1 cellular context compared by ENCODE assay signal in the genomic region with DNA sequence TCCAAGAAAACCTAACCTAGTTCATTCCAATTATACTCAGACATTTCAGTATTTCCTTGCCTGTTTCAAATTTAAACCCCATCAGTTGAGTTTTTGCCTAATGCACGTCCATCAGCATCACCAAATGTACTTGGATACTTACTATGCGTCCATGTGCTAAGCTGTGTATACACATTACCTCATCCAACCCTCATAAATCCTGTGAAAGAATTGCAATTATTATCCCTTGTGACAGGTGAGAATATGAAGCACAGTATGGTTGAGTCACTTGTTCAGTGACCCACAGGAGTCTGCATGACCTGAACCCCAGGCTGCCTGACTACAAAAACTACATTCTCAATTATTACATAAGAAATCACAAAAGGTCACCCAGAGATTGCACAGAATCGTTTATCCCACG.
TF ChIP-seq lines count a peak whose summit lies in the region.

No MANE protein-coding gene starts in this region.

TF ChIP-seq in HEK293, 187 proteins besides CTCF, POLR2A, EP300 and RAD21 (continued from another document):
- TF ChIP-seq ZNF639 (tag by site-specific recombination; IDR thresholded peaks at IDR 0.05) (peak; percentile 64; the same call in 1 of the 2 replicates), ZNF670 (tag by site-specific recombination; IDR thresholded peaks at IDR 0.05; ENCODE audit: low read depth) (no peak), WT1 (tag by site-specific recombination; IDR thresholded peaks at IDR 0.05) (no peak), ZNF768 (tag by site-specific recombination; IDR thresholded peaks at IDR 0.05) (no peak), ZBTB11 (tag by site-specific recombination; conservative IDR thresholded peaks at IDR 0.05; ENCODE audit: low read depth) (no peak), MEIS1 (CRISPR knock-in tag; IDR thresholded peaks at IDR 0.05; ENCODE audit: borderline replicate concordance) (peak; percentile 45; the same call in 1 of the 2 replicates), ZNF23 (tag by site-specific recombination; IDR thresholded peaks at IDR 0.05; ENCODE audit: borderline replicate concordance) (no peak), ZNF391 (tag by site-specific recombination; IDR thresholded peaks at IDR 0.05; ENCODE audit: borderline replicate concordance, low read depth) (no peak), ZFP69B (tag by site-specific recombination; IDR thresholded peaks at IDR 0.05) (peak; percentile 57; the same call in 1 of the 2 replicates), ZNF248 (tag by site-specific recombination; IDR thresholded peaks at IDR 0.05) (no peak), ZBTB26 (tag by site-specific recombination; optimal IDR thresholded peaks at IDR 0.05) (no peak), ZIC2 (tag by site-specific recombination; IDR thresholded peaks at IDR 0.05) (peak; percentile 58), SP3 (tag by site-specific recombination; IDR thresholded peaks at IDR 0.05) (no peak), KLF7 (tag by site-specific recombination; IDR thresholded peaks at IDR 0.05; ENCODE audit: borderline replicate concordance) (no peak), KLF9 (tag by site-specific recombination; IDR thresholded peaks at IDR 0.05; ENCODE audit: low read depth) (no peak), HOXC10 (CRISPR knock-in tag; IDR thresholded peaks at IDR 0.05) (no peak), ZNF529 (tag by site-specific recombination; IDR thresholded peaks at IDR 0.05; ENCODE audit: insufficient replicate concordance) (no peak), ZNF707 (tag by site-specific recombination; IDR thresholded peaks at IDR 0.05) (no peak), ZNF354C (tag by site-specific recombination; IDR thresholded peaks at IDR 0.05; ENCODE audit: borderline replicate concordance, low read depth) (no peak), ZNF610 (tag by site-specific recombination; IDR thresholded peaks at IDR 0.05; ENCODE audit: borderline replicate concordance) (no peak), ZNF266 (tag by site-specific recombination; IDR thresholded peaks at IDR 0.05; ENCODE audit: low read depth) (no peak)
- TF ChIP-seq, protein P1, sequence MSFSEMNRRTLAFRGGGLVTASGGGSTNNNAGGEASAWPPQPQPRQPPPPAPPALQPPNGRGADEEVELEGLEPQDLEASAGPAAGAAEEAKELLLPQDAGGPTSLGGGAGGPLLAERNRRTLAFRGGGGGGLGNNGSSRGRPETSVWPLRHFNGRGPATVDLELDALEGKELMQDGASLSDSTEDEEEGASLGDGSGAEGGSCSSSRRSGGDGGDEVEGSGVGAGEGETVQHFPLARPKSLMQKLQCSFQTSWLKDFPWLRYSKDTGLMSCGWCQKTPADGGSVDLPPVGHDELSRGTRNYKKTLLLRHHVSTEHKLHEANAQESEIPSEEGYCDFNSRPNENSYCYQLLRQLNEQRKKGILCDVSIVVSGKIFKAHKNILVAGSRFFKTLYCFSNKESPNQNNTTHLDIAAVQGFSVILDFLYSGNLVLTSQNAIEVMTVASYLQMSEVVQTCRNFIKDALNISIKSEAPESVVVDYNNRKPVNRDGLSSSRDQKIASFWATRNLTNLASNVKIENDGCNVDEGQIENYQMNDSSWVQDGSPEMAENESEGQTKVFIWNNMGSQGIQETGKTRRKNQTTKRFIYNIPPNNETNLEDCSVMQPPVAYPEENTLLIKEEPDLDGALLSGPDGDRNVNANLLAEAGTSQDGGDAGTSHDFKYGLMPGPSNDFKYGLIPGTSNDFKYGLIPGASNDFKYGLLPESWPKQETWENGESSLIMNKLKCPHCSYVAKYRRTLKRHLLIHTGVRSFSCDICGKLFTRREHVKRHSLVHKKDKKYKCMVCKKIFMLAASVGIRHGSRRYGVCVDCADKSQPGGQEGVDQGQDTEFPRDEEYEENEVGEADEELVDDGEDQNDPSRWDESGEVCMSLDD (tag by site-specific recombination; IDR thresholded peaks at IDR 0.05), result no peak
- TF ChIP-seq, protein P2, sequence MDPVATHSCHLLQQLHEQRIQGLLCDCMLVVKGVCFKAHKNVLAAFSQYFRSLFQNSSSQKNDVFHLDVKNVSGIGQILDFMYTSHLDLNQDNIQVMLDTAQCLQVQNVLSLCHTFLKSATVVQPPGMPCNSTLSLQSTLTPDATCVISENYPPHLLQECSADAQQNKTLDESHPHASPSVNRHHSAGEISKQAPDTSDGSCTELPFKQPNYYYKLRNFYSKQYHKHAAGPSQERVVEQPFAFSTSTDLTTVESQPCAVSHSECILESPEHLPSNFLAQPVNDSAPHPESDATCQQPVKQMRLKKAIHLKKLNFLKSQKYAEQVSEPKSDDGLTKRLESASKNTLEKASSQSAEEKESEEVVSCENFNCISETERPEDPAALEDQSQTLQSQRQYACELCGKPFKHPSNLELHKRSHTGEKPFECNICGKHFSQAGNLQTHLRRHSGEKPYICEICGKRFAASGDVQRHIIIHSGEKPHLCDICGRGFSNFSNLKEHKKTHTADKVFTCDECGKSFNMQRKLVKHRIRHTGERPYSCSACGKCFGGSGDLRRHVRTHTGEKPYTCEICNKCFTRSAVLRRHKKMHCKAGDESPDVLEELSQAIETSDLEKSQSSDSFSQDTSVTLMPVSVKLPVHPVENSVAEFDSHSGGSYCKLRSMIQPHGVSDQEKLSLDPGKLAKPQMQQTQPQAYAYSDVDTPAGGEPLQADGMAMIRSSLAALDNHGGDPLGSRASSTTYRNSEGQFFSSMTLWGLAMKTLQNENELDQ (tag by site-specific recombination; IDR thresholded peaks at IDR 0.05; ENCODE audit: low read depth), result no peak
- TF ChIP-seq, protein P3, sequence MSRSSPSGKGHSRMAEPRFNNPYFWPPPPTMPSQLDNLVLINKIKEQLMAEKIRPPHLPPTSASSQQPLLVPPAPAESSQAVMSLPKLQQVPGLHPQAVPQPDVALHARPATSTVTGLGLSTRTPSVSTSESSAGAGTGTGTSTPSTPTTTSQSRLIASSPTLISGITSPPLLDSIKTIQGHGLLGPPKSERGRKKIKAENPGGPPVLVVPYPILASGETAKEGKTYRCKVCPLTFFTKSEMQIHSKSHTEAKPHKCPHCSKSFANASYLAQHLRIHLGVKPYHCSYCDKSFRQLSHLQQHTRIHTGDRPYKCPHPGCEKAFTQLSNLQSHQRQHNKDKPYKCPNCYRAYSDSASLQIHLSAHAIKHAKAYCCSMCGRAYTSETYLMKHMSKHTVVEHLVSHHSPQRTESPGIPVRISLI (tag by site-specific recombination; IDR thresholded peaks at IDR 0.05), result 0 out of 2 replicates have a peak, but pooled peaks have one; percentile 59
- TF ChIP-seq, protein P4, sequence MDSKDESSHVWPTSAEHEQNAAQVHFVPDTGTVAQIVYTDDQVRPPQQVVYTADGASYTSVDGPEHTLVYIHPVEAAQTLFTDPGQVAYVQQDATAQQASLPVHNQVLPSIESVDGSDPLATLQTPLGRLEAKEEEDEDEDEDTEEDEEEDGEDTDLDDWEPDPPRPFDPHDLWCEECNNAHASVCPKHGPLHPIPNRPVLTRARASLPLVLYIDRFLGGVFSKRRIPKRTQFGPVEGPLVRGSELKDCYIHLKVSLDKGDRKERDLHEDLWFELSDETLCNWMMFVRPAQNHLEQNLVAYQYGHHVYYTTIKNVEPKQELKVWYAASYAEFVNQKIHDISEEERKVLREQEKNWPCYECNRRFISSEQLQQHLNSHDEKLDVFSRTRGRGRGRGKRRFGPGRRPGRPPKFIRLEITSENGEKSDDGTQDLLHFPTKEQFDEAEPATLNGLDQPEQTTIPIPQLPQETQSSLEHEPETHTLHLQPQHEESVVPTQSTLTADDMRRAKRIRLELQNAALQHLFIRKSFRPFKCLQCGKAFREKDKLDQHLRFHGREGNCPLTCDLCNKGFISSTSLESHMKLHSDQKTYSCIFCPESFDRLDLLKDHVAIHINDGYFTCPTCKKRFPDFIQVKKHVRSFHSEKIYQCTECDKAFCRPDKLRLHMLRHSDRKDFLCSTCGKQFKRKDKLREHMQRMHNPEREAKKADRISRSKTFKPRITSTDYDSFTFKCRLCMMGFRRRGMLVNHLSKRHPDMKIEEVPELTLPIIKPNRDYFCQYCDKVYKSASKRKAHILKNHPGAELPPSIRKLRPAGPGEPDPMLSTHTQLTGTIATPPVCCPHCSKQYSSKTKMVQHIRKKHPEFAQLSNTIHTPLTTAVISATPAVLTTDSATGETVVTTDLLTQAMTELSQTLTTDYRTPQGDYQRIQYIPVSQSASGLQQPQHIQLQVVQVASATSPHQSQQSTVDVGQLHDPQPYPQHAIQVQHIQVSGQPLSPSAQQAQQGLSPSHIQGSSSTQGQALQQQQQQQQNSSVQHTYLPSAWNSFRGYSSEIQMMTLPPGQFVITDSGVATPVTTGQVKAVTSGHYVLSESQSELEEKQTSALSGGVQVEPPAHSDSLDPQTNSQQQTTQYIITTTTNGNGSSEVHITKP (tag by site-specific recombination; IDR thresholded peaks at IDR 0.05), result peak; percentile 61; the same call in 1 of the 2 replicates
- TF ChIP-seq, protein P5, sequence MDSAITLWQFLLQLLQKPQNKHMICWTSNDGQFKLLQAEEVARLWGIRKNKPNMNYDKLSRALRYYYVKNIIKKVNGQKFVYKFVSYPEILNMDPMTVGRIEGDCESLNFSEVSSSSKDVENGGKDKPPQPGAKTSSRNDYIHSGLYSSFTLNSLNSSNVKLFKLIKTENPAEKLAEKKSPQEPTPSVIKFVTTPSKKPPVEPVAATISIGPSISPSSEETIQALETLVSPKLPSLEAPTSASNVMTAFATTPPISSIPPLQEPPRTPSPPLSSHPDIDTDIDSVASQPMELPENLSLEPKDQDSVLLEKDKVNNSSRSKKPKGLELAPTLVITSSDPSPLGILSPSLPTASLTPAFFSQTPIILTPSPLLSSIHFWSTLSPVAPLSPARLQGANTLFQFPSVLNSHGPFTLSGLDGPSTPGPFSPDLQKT (IDR thresholded peaks at IDR 0.05; ENCODE audit: borderline replicate concordance, low read depth, low read length), result no peak
